In genomic region chr22:21896951-21897513, GRCh38 we compare ENCODE assay signal across 1 cellular context.
A peak's percentile ranks its signal among the peaks of the same experiment; 100 is the strongest.
TF ChIP-seq lines count a peak whose summit lies in the region.

No MANE protein-coding gene starts in this region.

TF ChIP-seq in HEK293, 187 proteins besides CTCF, POLR2A, EP300 and RAD21 (continued from another document):
- TF ChIP-seq ZBTB11 (tag by site-specific recombination; conservative IDR thresholded peaks at IDR 0.05; ENCODE audit: low read depth) (no peak), ZNF707 (tag by site-specific recombination; IDR thresholded peaks at IDR 0.05) (no peak), ZNF776 (tag by site-specific recombination; IDR thresholded peaks at IDR 0.05; ENCODE audit: borderline replicate concordance) (no peak), ZNF121 (tag by site-specific recombination; IDR thresholded peaks at IDR 0.05) (peak; percentile 75)
